Comparison of ENCODE assay signal across 10 cellular contexts in genomic region chr15:90187257-90187868, GRCh38. TPM values are rescaled to one million over a fixed set of nuclear protein-coding genes. Genes with fewer than 3 reads are reported as not detected.
A peak's percentile ranks its signal among the peaks of the same experiment; 100 is the strongest.
DNase-seq lines count a peak whose midpoint lies in the region; ATAC-seq and TF ChIP-seq lines count a peak whose summit lies in the region.
"Had no signal": no experiment of that assay in that cellular context is flagged by ENCODE, and none has a peak within 500 bp of the region (broad histone marks: within the 10 kb centered on the region; RNA-seq: fewer than 3 reads in every experiment).

No MANE protein-coding gene starts in this region.

- H3K9me3 ChIP-seq in heart right ventricle (no peaks in the 10 kb centered on the region), colonic mucosa (no peaks in the 10 kb centered on the region), upper lobe of left lung (no peaks in the 10 kb centered on the region), gastrocnemius medialis (no peaks in the 10 kb centered on the region)

- TF ChIP-seq POLR2A in upper lobe of left lung (IDR thresholded peaks at IDR 0.05), result no peak
- no peak for TF ChIP-seq POLR2A in gastrocnemius medialis (IDR thresholded peaks at IDR 0.05)

- H3K27me3 ChIP-seq in heart right ventricle, result peaks cover 0 to 4% (median 0%) of the 10 kb centered on the region in 7 donors
- no peaks in the 10 kb centered on the region for H3K27me3 ChIP-seq in colonic mucosa
- no peaks in the 10 kb centered on the region for H3K27me3 ChIP-seq in upper lobe of left lung
- no peaks in the 10 kb centered on the region for H3K27me3 ChIP-seq in gastrocnemius medialis

- peak overlapping the region in 1 of 2 donors; percentile 67 for H3K9ac ChIP-seq in colonic mucosa (ENCODE audit: low read depth in 2 of 2, low read length in 2 of 2)

- peaks cover 3% of the 10 kb centered on the region for H3K27me3 Mint-ChIP-seq in nephron progenitor cell (ENCODE audit: low read depth, poor library complexity)

- peak overlapping the region; percentile 31 for H3K27ac Mint-ChIP-seq in nephron progenitor cell

- in situ Hi-C loops in gastrocnemius medialis (cut with MboI; ENCODE audit: low sequenced_read_pairs in 4 of 4), result no loop called here

- H3K27ac ChIP-seq in heart right ventricle, result peak overlapping the region in 6 of 10 donors; percentile 11 to 92 (median 34)
- H3K27ac ChIP-seq in colonic mucosa, result peak overlapping the region; percentile 99
- peak overlapping the region in 3 of 4 donors; percentile 39 to 97 (median 43) for H3K27ac ChIP-seq in upper lobe of left lung
- peak overlapping the region in 2 of 4 donors; percentile 6 to 46 for H3K27ac ChIP-seq in gastrocnemius medialis

- ATAC-seq in heart right ventricle (no peak), left ventricle myocardium superior (no peak), upper lobe of left lung (ENCODE audit: low FRiP score in 2 of 2) (no peak), gastrocnemius medialis (no peak)

- TF ChIP-seq CTCF in heart right ventricle (IDR thresholded peaks at IDR 0.05) (no peak), colonic mucosa (IDR thresholded peaks at IDR 0.05) (no peak), nephron progenitor cell (IDR thresholded peaks at IDR 0.05) (no peak), upper lobe of left lung (IDR thresholded peaks at IDR 0.05) (no peak), gastrocnemius medialis (IDR thresholded peaks at IDR 0.05 in 4 of 5, conservative IDR thresholded peaks at IDR 0.05 in 1 of 5) (no peak)

- H3K36me3 Mint-ChIP-seq in nephron progenitor cell (ENCODE audit: low read depth), result no peaks in the 10 kb centered on the region

- intact Hi-C loops in heart right ventricle (cut with DNase I), result no loop called here
- intact Hi-C loops in left ventricle myocardium superior (cut with micrococcal nuclease), result no loop called here
- intact Hi-C loops in colonic mucosa (cut with DNase I), result no loop called here
- intact Hi-C loops in gastrocnemius medialis (cut with DNase I; ENCODE audit: low total_unique reads), result no loop called here

- 63 to 69% methylated on average over 7 to 8 of the region's 8 CpGs for WGBS in heart right ventricle, 2 donors
- 71 to 79% methylated on average over 8 of the region's 8 CpGs for WGBS in upper lobe of left lung, 2 donors

- no peaks in the 10 kb centered on the region for H3K9me3 Mint-ChIP-seq in nephron progenitor cell

- H3K4me3 Mint-ChIP-seq in nephron progenitor cell, result peak overlapping the region; percentile 30

- peaks cover 56% of the 10 kb centered on the region for H3K4me1 Mint-ChIP-seq in nephron progenitor cell

- TF ChIP-seq EP300 in upper lobe of left lung (IDR thresholded peaks at IDR 0.05), result no peak

- DNase-seq in heart right ventricle (no peak), left ventricle myocardium superior (no peak), colonic mucosa (no peak), nephron progenitor cell (no peak), upper lobe of left lung (no peak), gastrocnemius medialis (no peak), NCI-H446 treated with DMSO at 0.1 percent for 48 hours (lab: John Stamatoyannopoulos, UW) (no peak), NCI-H2196 treated with DMSO at 0.1 percent for 48 hours (lab: John Stamatoyannopoulos, UW; ENCODE audit: unreplicated experiment) (no peak)
- DNase-seq: effector CD8-positive, alpha-beta T cell; T1000 had no signal

- H3K36me3 ChIP-seq in heart right ventricle, result no peaks in the 10 kb centered on the region
- no peaks in the 10 kb centered on the region for H3K36me3 ChIP-seq in colonic mucosa
- H3K36me3 ChIP-seq in upper lobe of left lung, result peaks cover 0 to 4% (median 0%) of the 10 kb centered on the region in 4 donors
- no peaks in the 10 kb centered on the region for H3K36me3 ChIP-seq in gastrocnemius medialis

- H3K4me1 ChIP-seq in heart right ventricle, result peaks cover 0 to 88% (median 26%) of the 10 kb centered on the region in 9 donors
- peaks cover 34% of the 10 kb centered on the region for H3K4me1 ChIP-seq in colonic mucosa
- H3K4me1 ChIP-seq in upper lobe of left lung, result peaks cover 39 to 78% (median 54%) of the 10 kb centered on the region in 4 donors
- peaks cover 16 to 24% of the 10 kb centered on the region in 2 donors for H3K4me1 ChIP-seq in gastrocnemius medialis

- H3K4me3 ChIP-seq in heart right ventricle (no peak overlapping the region), colonic mucosa (no peak overlapping the region), upper lobe of left lung (no peak overlapping the region), gastrocnemius medialis (no peak overlapping the region)

RNA-seq across cellular contexts. Expression of gene SEMA4B, which starts 13.8 kb away (rescaled TPM):
- 10 to 100 TPM in 9 of 10 donors, 1 to 10 TPM in 1; 9.9 to 76.7 (median 15.1) TPM for total RNA-seq in heart right ventricle
- polyA plus RNA-seq in heart right ventricle, result 10 to 100 TPM; 24.7 to 27.0 TPM
- 23.9 TPM for total RNA-seq in left ventricle myocardium superior
- 100 to 1,000 TPM; 102 to 141 TPM for total RNA-seq in colonic mucosa
- total RNA-seq in upper lobe of left lung, result 10 to 100 TPM; 47.6 to 81.3 (median 55.9) TPM
- total RNA-seq in gastrocnemius medialis, result 10 to 100 TPM in 1 of 4 donors, 1 to 10 TPM in 3; 2.1 to 12.1 (median 6.4) TPM

RNA-seq across cellular contexts. Expression of gene CIB1, which starts 46.4 kb away (rescaled TPM):
- total RNA-seq in heart right ventricle (10 to 100 TPM; 70.5 to 95.6 (median 77.7) TPM), left ventricle myocardium superior (71.7 TPM), colonic mucosa (100 to 1,000 TPM; 212 to 216 TPM), upper lobe of left lung (10 to 100 TPM; 40.9 to 89.6 (median 75.5) TPM), gastrocnemius medialis (10 to 100 TPM; 15.5 to 43.4 (median 30.7) TPM)
- 100 to 1,000 TPM in 1 of 2 donors, 10 to 100 TPM in 1; 80.2 to 144 TPM for polyA plus RNA-seq in heart right ventricle

RNA-seq across cellular contexts. Expression of gene GDPGP1, which starts 46.6 kb away (rescaled TPM):
- total RNA-seq in heart right ventricle (10 to 100 TPM; 11.4 to 16.3 (median 13.0) TPM), left ventricle myocardium superior (13.8 TPM), colonic mucosa (10 to 100 TPM; 14.4 to 18.6 TPM), upper lobe of left lung (10 to 100 TPM in 3 of 6 donors, 1 to 10 TPM in 3; 7.2 to 27.2 (median 10.3) TPM), gastrocnemius medialis (1 to 10 TPM; 1.8 to 6.9 (median 4.3) TPM)
- 1 to 10 TPM; 3.0 to 4.9 TPM for polyA plus RNA-seq in heart right ventricle
